Comparison of ENCODE assay signal across 9 cellular contexts in the genomic region with DNA sequence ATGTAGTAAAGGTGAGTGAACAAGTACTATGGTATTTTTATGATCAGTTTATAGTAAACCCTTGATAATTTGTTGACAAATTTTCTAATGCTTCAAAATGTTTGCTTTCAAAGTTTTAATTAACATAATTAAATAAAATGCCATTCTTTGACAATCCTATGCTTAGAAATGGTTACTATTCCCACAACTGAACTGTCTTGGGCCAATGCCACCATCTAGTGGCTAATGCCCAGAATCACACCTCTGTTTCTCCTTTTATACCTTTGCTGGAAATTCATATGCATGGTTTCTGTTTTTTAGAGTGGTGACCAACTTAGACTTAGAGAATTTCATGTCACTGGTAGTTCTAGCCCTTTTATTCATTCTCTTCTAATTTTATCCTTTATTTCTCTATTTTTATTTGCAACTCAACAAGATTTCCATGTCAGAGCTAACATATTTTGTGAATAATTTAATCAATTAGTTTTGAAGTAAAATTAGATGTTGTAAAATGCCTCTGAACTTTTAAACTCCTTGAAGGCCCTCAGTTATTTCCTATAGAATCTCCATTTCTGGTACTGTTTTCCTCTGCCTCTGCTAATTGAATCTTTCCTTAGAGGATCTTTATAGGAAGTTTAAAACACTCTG. TPM values are rescaled to one million over a fixed set of nuclear protein-coding genes. Genes with fewer than 3 reads are reported as not detected.
DNase-seq lines count a peak whose midpoint lies in the region; ATAC-seq and TF ChIP-seq lines count a peak whose summit lies in the region.
"Had no signal": no experiment of that assay in that cellular context is flagged by ENCODE, and none has a peak within 500 bp of the region (broad histone marks: within the 10 kb centered on the region; RNA-seq: fewer than 3 reads in every experiment).

No MANE protein-coding gene starts in this region.

- no peaks in the 10 kb centered on the region for H3K27me3 ChIP-seq in PC-9 (ENCODE audit: insufficient read depth, low read depth)
- H3K27me3 ChIP-seq in gastroesophageal sphincter: no peaks in the 10 kb centered on the region
- H3K27me3 ChIP-seq in ovary: no peaks in the 10 kb centered on the region
- H3K27me3 ChIP-seq: BLaER1 treated with 17β-estradiol and CSF1 and Interleukin-3, amounts not matched to agents 10 nM and 100 nM had no signal

- no peaks in the 10 kb centered on the region for H3K36me3 ChIP-seq in PC-9 (ENCODE audit: low read depth)
- peaks cover 3 to 48% of the 10 kb centered on the region in 2 donors for H3K36me3 ChIP-seq in gastroesophageal sphincter
- H3K36me3 ChIP-seq in ovary: no peaks in the 10 kb centered on the region

- H3K27ac ChIP-seq in PC-9 (no peak overlapping the region), gastroesophageal sphincter (no peak overlapping the region), ovary (no peak overlapping the region)
- H3K27ac ChIP-seq: BLaER1 treated with 17β-estradiol and CSF1 and Interleukin-3, amounts not matched to agents 10 nM and 100 nM had no signal

- no peaks in the 10 kb centered on the region for H4K20me1 ChIP-seq in PC-9 (ENCODE audit: insufficient read depth)

- peak; percentile 84 for TF ChIP-seq CTCF in PC-9 (conservative IDR thresholded peaks at IDR 0.05)
- TF ChIP-seq CTCF in gastroesophageal sphincter (IDR thresholded peaks at IDR 0.05): peak; percentile 82 to 95 (median 90)
- TF ChIP-seq CTCF in ovary (IDR thresholded peaks at IDR 0.05): peak; percentile 86 to 90 (median 90)

- TF ChIP-seq POLR2A in gastroesophageal sphincter (IDR thresholded peaks at IDR 0.05) (no peak), ovary (IDR thresholded peaks at IDR 0.05) (no peak)

- DNase-seq in NCI-H2081 (lab: John Stamatoyannopoulos, UW) (peak; percentile 29 to 30), NCI-H2081 treated with DMSO at 0.1 percent for 48 hours (lab: John Stamatoyannopoulos, UW) (no peak), HS-27A (ENCODE audit: low read depth) (peak; percentile 12), PC-9 (peak in 1 of 2 experiments; percentile 17), ovary (peak; percentile 31 to 65 (median 41))
- peak; percentile 14 for DNase-seq in activated T-helper 9 cell treated with anti-CD3 and anti-CD28 coated beads, Interleukin-2, amount 50 U/mL, for 16 hours (ENCODE audit: low read depth)

- no peaks in the 10 kb centered on the region for H3K79me2 ChIP-seq in PC-9 (ENCODE audit: low read depth)

- BruUV-seq in PC-9 (replicated peaks; lab: Mats Ljungman, UMichigan): no TSS peak

- H3K9me2 ChIP-seq in PC-9 (ENCODE audit: insufficient read depth): no peaks in the 10 kb centered on the region

- intact Hi-C loops in PC-9 (cut with micrococcal nuclease; ENCODE audit: unreplicated experiment) (loop anchor here (1.0 to 2.0 kb wide), 3 partner anchors 209 to 340 kb away; no protein-coding TSS in a partner anchor), ovary (cut with DNase I) (loop anchor here in 2 of 4 donors (5.0 to 10.0 kb wide), 4 partner anchors 244 to 339 kb away; no protein-coding TSS in a partner anchor)

- ATAC-seq in gastroesophageal sphincter (no peak), HG02623 (IDR thresholded peaks at IDR 0.05; ENCODE audit: unreplicated experiment) (no peak)

- no peaks in the 10 kb centered on the region for H3F3A ChIP-seq in PC-9 (ENCODE audit: insufficient read depth, low read depth)

- no peaks in the 10 kb centered on the region for H3K4me1 ChIP-seq in PC-9 (replicated peaks; ENCODE audit: insufficient read depth)
- H3K4me1 ChIP-seq in gastroesophageal sphincter: peaks cover 0 to 25% (median 0%) of the 10 kb centered on the region in 3 donors
- H3K4me1 ChIP-seq in ovary (ENCODE audit: insufficient read depth): no peaks in the 10 kb centered on the region

- no peak overlapping the region for H3K4me2 ChIP-seq in PC-9
- H3K4me2 ChIP-seq: BLaER1 treated with 17β-estradiol and CSF1 and Interleukin-3, amounts not matched to agents 10 nM and 100 nM had no signal

- CTCF ChIA-PET in PC-9 (lab: Charles Lee): interaction anchor here (0.7 to 1.7 kb wide), 4 partner anchors 163 to 340 kb away, joined by 3 to 5 read pairs (median 4); no protein-coding TSS in a partner anchor

- POLR2A ChIA-PET in PC-9 (lab: Charles Lee; ENCODE audit: unreplicated experiment): interaction anchor here (0.7 kb wide), 1 partner anchor 15 kb away, joined by 6 read pairs; no protein-coding TSS in a partner anchor

- H3K4me3 ChIP-seq in PC-9: no peak overlapping the region
- H3K4me3 ChIP-seq in gastroesophageal sphincter: no peak overlapping the region
- no peak overlapping the region for H3K4me3 ChIP-seq in ovary
- H3K4me3 ChIP-seq: BLaER1 treated with 17β-estradiol and CSF1 and Interleukin-3, amounts not matched to agents 10 nM and 100 nM had no signal

- TF ChIP-seq EP300 in gastroesophageal sphincter (IDR thresholded peaks at IDR 0.05) (no peak), ovary (IDR thresholded peaks at IDR 0.05) (no peak)

- H3K9me3 ChIP-seq in PC-9 (ENCODE audit: insufficient read depth, low read depth) (no peaks in the 10 kb centered on the region), gastroesophageal sphincter (peaks cover 0 to 8% (median 0%) of the 10 kb centered on the region in 3 donors), ovary (peaks cover 0 to 11% of the 10 kb centered on the region in 2 donors)

- H2AFZ ChIP-seq in PC-9: no peak overlapping the region

RNA-seq across cellular contexts. Expression of a gene that starts 31.1 kb away (rescaled TPM):
- total RNA-seq in PC-9 (2021) (20.4 and 27.7 TPM in 2 replicates), gastroesophageal sphincter (10 to 100 TPM; 51.5 to 81.6 (median 66.1) TPM), ovary (10 to 100 TPM; 32.0 to 49.0 (median 37.9) TPM)
- polyA plus RNA-seq in ovary: 10 to 100 TPM; 13.1 to 28.1 TPM
